ENCODE assay signal across 2 cellular contexts in genomic region chr2:1856481-1856880, GRCh38.
A peak's percentile ranks its signal among the peaks of the same experiment; 100 is the strongest.
TF ChIP-seq lines count a peak whose summit lies in the region.

No MANE protein-coding gene starts in this region.

TF ChIP-seq in IMR-90, 13 proteins besides CTCF, POLR2A, EP300 and RAD21:
- no peak for TF ChIP-seq BHLHE40 (IDR thresholded peaks at IDR 0.05; ENCODE audit: low read depth, low read length)
- no peak for TF ChIP-seq RCOR1 (IDR thresholded peaks at IDR 0.05; ENCODE audit: insufficient replicate concordance, low read length)
- TF ChIP-seq ELK1 (IDR thresholded peaks at IDR 0.05; ENCODE audit: borderline replicate concordance, low read depth, low read length), result no peak

TF ChIP-seq in neural cell, 6 proteins besides CTCF, POLR2A, EP300 and RAD21 (continued from another document):
- peak; percentile 41 for TF ChIP-seq SMC3 (conservative IDR thresholded peaks at IDR 0.05; ENCODE audit: poor library complexity)
- no peak for TF ChIP-seq POLR2AphosphoS5 (IDR thresholded peaks at IDR 0.05)
- no peak for TF ChIP-seq EZH2 (IDR thresholded peaks at IDR 0.05; ENCODE audit: borderline replicate concordance, insufficient read depth, low read length, poor library complexity, severe bottlenecking)
- peak; percentile 28 for TF ChIP-seq MXI1 (conservative IDR thresholded peaks at IDR 0.05; ENCODE audit: poor library complexity, severe bottlenecking)
